Comparison of ENCODE assay signal across 28 cellular contexts in genomic region chr7:84263106-84263505, GRCh38.
"Had no signal": no experiment of that assay in that cellular context is flagged by ENCODE, and none has a peak within 500 bp of the region (broad histone marks: within the 10 kb centered on the region; RNA-seq: fewer than 3 reads in every experiment).

No MANE protein-coding gene starts in this region.

- H3K27ac Mint-ChIP-seq: stimulated activated effector memory CD8-positive, alpha-beta T cell treated with anti-CD3 and anti-CD28 coated beads, Interleukin-12 subunit alpha, Interleukin-12 subunit beta, amount 100 ng/mL, for 72 hours; stimulated activated memory B cell treated with anti-CD40 and anti-IgM and Interleukin-4, amounts not matched to agents 10 μg/mL and 1 μg/mL and 100 μg/mL, for 72 hours; stimulated activated naive B cell treated with anti-CD40 and anti-IgM and Interleukin-4, amounts not matched to agents 10 μg/mL and 1 μg/mL and 100 μg/mL, for 72 hours; stimulated activated naive CD8-positive, alpha-beta T cell treated with anti-CD3 and anti-CD28 coated beads, Interleukin-15, amount 100 ng/mL, for 72 hours; stimulated activated naive CD8-positive, alpha-beta T cell treated with anti-CD3 and anti-CD28 coated beads, Interleukin-15, Interleukin-2, amounts not matched to agents 100 ng/mL and 50 ng/mL, for 24 hours; type B pancreatic cell had no signal

- H3K27me3 Mint-ChIP-seq: stimulated activated memory B cell treated with anti-CD40 and anti-IgM and Interleukin-4, amounts not matched to agents 10 μg/mL and 1 μg/mL and 100 μg/mL, for 72 hours; stimulated activated naive B cell treated with anti-CD40 and anti-IgM and Interleukin-4, amounts not matched to agents 10 μg/mL and 1 μg/mL and 100 μg/mL, for 72 hours; stimulated activated naive CD8-positive, alpha-beta T cell treated with anti-CD3 and anti-CD28 coated beads, Interleukin-15, amount 100 ng/mL, for 72 hours; stimulated activated naive CD8-positive, alpha-beta T cell treated with anti-CD3 and anti-CD28 coated beads, Interleukin-15, Interleukin-2, amounts not matched to agents 100 ng/mL and 50 ng/mL, for 24 hours; type B pancreatic cell had no signal

- H3K4me3 Mint-ChIP-seq: stimulated activated effector memory CD8-positive, alpha-beta T cell treated with anti-CD3 and anti-CD28 coated beads, Interleukin-12 subunit alpha, Interleukin-12 subunit beta, amount 100 ng/mL, for 72 hours; stimulated activated memory B cell treated with anti-CD40 and anti-IgM and Interleukin-4, amounts not matched to agents 10 μg/mL and 1 μg/mL and 100 μg/mL, for 72 hours; stimulated activated naive B cell treated with anti-CD40 and anti-IgM and Interleukin-4, amounts not matched to agents 10 μg/mL and 1 μg/mL and 100 μg/mL, for 72 hours; stimulated activated naive CD8-positive, alpha-beta T cell treated with anti-CD3 and anti-CD28 coated beads, Interleukin-15, amount 100 ng/mL, for 72 hours; stimulated activated naive CD8-positive, alpha-beta T cell treated with anti-CD3 and anti-CD28 coated beads, Interleukin-15, Interleukin-2, amounts not matched to agents 100 ng/mL and 50 ng/mL, for 24 hours; type B pancreatic cell had no signal

- H3K27ac ChIP-seq: stomach, suprapubic skin, testis, thoracic aorta, thyroid gland, tibial artery, tibial nerve, transverse colon, upper lobe of left lung, upper lobe of right lung, vagina had no signal

- H3K36me3 Mint-ChIP-seq: stimulated activated effector memory CD8-positive, alpha-beta T cell treated with anti-CD3 and anti-CD28 coated beads, Interleukin-12 subunit alpha, Interleukin-12 subunit beta, amount 100 ng/mL, for 72 hours; stimulated activated memory B cell treated with anti-CD40 and anti-IgM and Interleukin-4, amounts not matched to agents 10 μg/mL and 1 μg/mL and 100 μg/mL, for 72 hours; stimulated activated naive B cell treated with anti-CD40 and anti-IgM and Interleukin-4, amounts not matched to agents 10 μg/mL and 1 μg/mL and 100 μg/mL, for 72 hours; type B pancreatic cell had no signal

- FAIRE-seq: urothelium cell line had no signal

- H3K9me3 Mint-ChIP-seq: stimulated activated naive CD8-positive, alpha-beta T cell treated with anti-CD3 and anti-CD28 coated beads, Interleukin-15, amount 100 ng/mL, for 72 hours; stimulated activated naive CD8-positive, alpha-beta T cell treated with anti-CD3 and anti-CD28 coated beads, Interleukin-15, Interleukin-2, amounts not matched to agents 100 ng/mL and 50 ng/mL, for 24 hours; type B pancreatic cell had no signal

- H3K9me3 ChIP-seq: stomach, suprapubic skin, testis, thoracic aorta, thyroid gland, tibial artery, tibial nerve, transverse colon, upper lobe of left lung, upper lobe of right lung, vagina had no signal

- H3K36me3 ChIP-seq: stomach, suprapubic skin, thoracic aorta, thyroid gland, tibial artery, tibial nerve, transverse colon, upper lobe of left lung, upper lobe of right lung, vagina had no signal

- H3K4me1 ChIP-seq: stomach, suprapubic skin, testis, thyroid gland, tibial artery, transverse colon, upper lobe of left lung, upper lobe of right lung, vagina had no signal

- DNase-seq: stimulated activated CD4-positive, alpha-beta T cell treated with anti-CD3 and anti-CD28 coated beads, Interleukin-2, amount 100 ng/mL, for 48 hours; stimulated activated CD4-positive, alpha-beta T cell treated with anti-CD3 and anti-CD28 coated beads, Interleukin-4, amount 100 ng/mL, for 1 hour; stimulated activated CD4-positive, alpha-beta T cell treated with anti-CD3 and anti-CD28 coated beads, Interleukin-4, amount 100 ng/mL, for 24 hours; stimulated activated CD4-positive, alpha-beta T cell treated with anti-CD3 and anti-CD28 coated beads, Interleukin-4, amount 100 ng/mL, for 4 hours; stimulated activated CD8-positive, alpha-beta memory T cell treated with anti-CD3 and anti-CD28 coated beads, Interleukin-4, amount 100 ng/mL, for 48 hours; stimulated activated naive B cell treated with anti-CD40 and anti-IgM and Interleukin-4, amounts not matched to agents 10 μg/mL and 1 μg/mL and 100 μg/mL, for 72 hours; stimulated activated naive CD4-positive, alpha-beta T cell; stimulated activated naive CD4-positive, alpha-beta T cell treated with Interleukin-2 at 50 U/mL for 16 hours; stimulated activated naive CD8-positive, alpha-beta T cell treated with anti-CD3 and anti-CD28 coated beads, Interleukin-15, amount 100 ng/mL, for 72 hours; stimulated activated naive CD8-positive, alpha-beta T cell treated with anti-CD3 and anti-CD28 coated beads, Interleukin-15, Interleukin-2, amounts not matched to agents 100 U/mL and 50 U/mL, for 24 hours; stomach; substantia nigra; testis; thyroid gland; tibial artery; transverse colon; trophoblast cell; upper lobe of left lung; upper lobe of right lung had no signal

- H3K4me3 ChIP-seq: stomach, suprapubic skin, testis, thoracic aorta, thyroid gland, tibial artery, tibial nerve, transverse colon, upper lobe of left lung, upper lobe of right lung, vagina had no signal

- H3K4me1 Mint-ChIP-seq: stimulated activated effector memory CD8-positive, alpha-beta T cell treated with anti-CD3 and anti-CD28 coated beads, Interleukin-12 subunit alpha, Interleukin-12 subunit beta, amount 100 ng/mL, for 72 hours; stimulated activated memory B cell treated with anti-CD40 and anti-IgM and Interleukin-4, amounts not matched to agents 10 μg/mL and 1 μg/mL and 100 μg/mL, for 72 hours; stimulated activated naive B cell treated with anti-CD40 and anti-IgM and Interleukin-4, amounts not matched to agents 10 μg/mL and 1 μg/mL and 100 μg/mL, for 72 hours; stimulated activated naive CD8-positive, alpha-beta T cell treated with anti-CD3 and anti-CD28 coated beads, Interleukin-15, amount 100 ng/mL, for 72 hours had no signal

- H3K27me3 ChIP-seq: stomach, suprapubic skin, testis, thyroid gland, tibial artery, tibial nerve, transverse colon, upper lobe of left lung, upper lobe of right lung, vagina had no signal
